ENCODE assay signal across 8 cellular contexts in the genomic region with DNA sequence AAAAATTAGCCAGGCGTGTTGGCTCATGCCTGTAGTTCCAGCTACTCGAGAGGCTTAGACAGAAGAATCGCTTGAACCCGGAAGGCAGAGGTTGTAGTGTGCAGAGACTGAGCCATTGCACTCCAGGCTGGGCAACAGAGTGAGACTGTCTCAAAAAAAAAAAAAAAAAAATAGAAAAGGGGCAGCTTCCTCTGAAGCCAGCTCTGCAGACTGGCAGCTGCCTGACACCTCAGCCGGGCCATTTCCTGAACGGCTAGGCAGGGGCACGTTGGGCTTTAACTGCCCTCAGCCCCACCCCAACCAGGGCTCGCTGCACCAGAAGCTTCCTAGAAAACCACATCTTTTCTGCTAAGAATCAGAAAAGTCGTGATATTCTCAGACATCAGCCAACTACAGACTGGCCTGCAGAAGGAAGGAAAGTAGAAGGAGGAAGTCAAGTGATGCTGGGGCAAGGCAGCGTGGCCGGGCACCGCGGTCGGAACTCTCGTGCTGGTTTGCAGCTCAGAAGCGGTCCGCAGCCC. TPM values are rescaled to one million over a fixed set of nuclear protein-coding genes. Genes with fewer than 3 reads are reported as not detected.
DNase-seq lines count a peak whose midpoint lies in the region; ATAC-seq and TF ChIP-seq lines count a peak whose summit lies in the region.

No MANE protein-coding gene starts in this region.

- TF ChIP-seq CTCF in glutamatergic neuron (IDR thresholded peaks at IDR 0.05; ENCODE audit: partially characterized antibody, unreplicated experiment) (no peak), progenitor cell of endocrine pancreas (IDR thresholded peaks at IDR 0.05; ENCODE audit: unreplicated experiment) (no peak)

- peaks cover 10 to 46% (median 13%) of the 10 kb centered on the region in 4 donors for H3K4me1 Mint-ChIP-seq in CD4-positive, CD25-positive, alpha-beta regulatory T cell
- peaks cover 29% of the 10 kb centered on the region for H3K4me1 Mint-ChIP-seq in activated naive CD8-positive, alpha-beta T cell treated with anti-CD3 and anti-CD28 coated beads, Interleukin-2, amount 50 U/mL, for 24 hours
- H3K4me1 Mint-ChIP-seq in glutamatergic neuron (ENCODE audit: low read depth, unreplicated experiment) (peaks cover 15% of the 10 kb centered on the region), progenitor cell of endocrine pancreas (ENCODE audit: low read depth) (peaks cover 14% of the 10 kb centered on the region)

- H3K9me3 ChIP-seq in CD4-positive, CD25-positive, alpha-beta regulatory T cell (ENCODE audit: control insufficient read depth in 2 of 2, low read length in 2 of 2) = no peaks in the 10 kb centered on the region

- H3K27me3 ChIP-seq in CD4-positive, CD25-positive, alpha-beta regulatory T cell (ENCODE audit: control insufficient read depth, insufficient read depth, low read length) = no peaks in the 10 kb centered on the region

- H3K36me3 ChIP-seq in CD4-positive, CD25-positive, alpha-beta regulatory T cell (ENCODE audit: control insufficient read depth, insufficient read depth, low read length) = no peaks in the 10 kb centered on the region

- peaks cover 28% of the 10 kb centered on the region for H3K4me1 ChIP-seq in CD4-positive, CD25-positive, alpha-beta regulatory T cell (ENCODE audit: control insufficient read depth, insufficient read depth, low read length, poor library complexity, severe bottlenecking)

- peak overlapping the region; percentile 57 to 84 (median 82) for H3K27ac Mint-ChIP-seq in CD4-positive, CD25-positive, alpha-beta regulatory T cell
- H3K27ac Mint-ChIP-seq in activated naive CD8-positive, alpha-beta T cell treated with anti-CD3 and anti-CD28 coated beads, Interleukin-2, amount 50 U/mL, for 24 hours = peak overlapping the region; percentile 80
- H3K27ac Mint-ChIP-seq in glutamatergic neuron (ENCODE audit: unreplicated experiment) (no peak overlapping the region), progenitor cell of endocrine pancreas (no peak overlapping the region)

- peaks cover 5% of the 10 kb centered on the region for H3K36me3 Mint-ChIP-seq in CD4-positive, CD25-positive, alpha-beta regulatory T cell
- H3K36me3 Mint-ChIP-seq in activated naive CD8-positive, alpha-beta T cell treated with anti-CD3 and anti-CD28 coated beads, Interleukin-2, amount 50 U/mL, for 24 hours (ENCODE audit: low read depth) = no peaks in the 10 kb centered on the region
- peaks cover 5% of the 10 kb centered on the region for H3K36me3 Mint-ChIP-seq in glutamatergic neuron (ENCODE audit: unreplicated experiment)
- no peaks in the 10 kb centered on the region for H3K36me3 Mint-ChIP-seq in progenitor cell of endocrine pancreas (ENCODE audit: insufficient read depth)

- H3K4me3 Mint-ChIP-seq in CD4-positive, CD25-positive, alpha-beta regulatory T cell = peak overlapping the region; percentile 66 to 83 (median 78)
- H3K4me3 Mint-ChIP-seq in activated naive CD8-positive, alpha-beta T cell treated with anti-CD3 and anti-CD28 coated beads, Interleukin-2, amount 50 U/mL, for 24 hours = peak overlapping the region; percentile 65
- H3K4me3 Mint-ChIP-seq in glutamatergic neuron (ENCODE audit: unreplicated experiment) = no peak overlapping the region
- no peak overlapping the region for H3K4me3 Mint-ChIP-seq in progenitor cell of endocrine pancreas (ENCODE audit: low read depth)

- ATAC-seq in CD4-positive, CD25-positive, alpha-beta regulatory T cell (ENCODE audit: low read depth in 2 of 2) = peak; percentile 81 to 89
- ATAC-seq in GM21423 (IDR thresholded peaks at IDR 0.05; ENCODE audit: unreplicated experiment) (peak; percentile 74), HG02840 (IDR thresholded peaks at IDR 0.05; ENCODE audit: low FRiP score, unreplicated experiment) (no peak)
- peak; percentile 51 for ATAC-seq in activated naive CD8-positive, alpha-beta T cell treated with anti-CD3 and anti-CD28 coated beads, Interleukin-2, amount 50 U/mL, for 24 hours

- peak overlapping the region; percentile 64 for H3K4me3 ChIP-seq in CD4-positive, CD25-positive, alpha-beta regulatory T cell (ENCODE audit: low read depth, low read length)

- peak overlapping the region; percentile 59 for H3K27ac ChIP-seq in CD4-positive, CD25-positive, alpha-beta regulatory T cell (ENCODE audit: insufficient read depth, low read length, poor library complexity, severe bottlenecking)

- DNase-seq in CD4-positive, CD25-positive, alpha-beta regulatory T cell = peak in 2 of 3 donors; percentile 30 to 96
- DNase-seq in NOMO-1 treated with dmso at 0.1 percent for 144 hours (lab: John Stamatoyannopoulos, UW; ENCODE audit: unreplicated experiment) (peak; percentile 79), glutamatergic neuron (no peak), progenitor cell of endocrine pancreas (ENCODE audit: low spot score, unreplicated experiment) (no peak)
- DNase-seq in activated naive CD8-positive, alpha-beta T cell treated with anti-CD3 and anti-CD28 coated beads, Interleukin-2, amount 50 U/mL, for 24 hours = peak; percentile 52
- DNase-seq in stimulated activated CD4-positive, alpha-beta T cell treated with anti-CD3 and anti-CD28 coated beads, TNF-alpha, amount 100 ng/mL, for 24 hours (ENCODE audit: low read depth in 3 of 3) = peak in 2 of 3 experiments; percentile 15 to 18

- no peaks in the 10 kb centered on the region for H3K27me3 Mint-ChIP-seq in CD4-positive, CD25-positive, alpha-beta regulatory T cell
- H3K27me3 Mint-ChIP-seq in activated naive CD8-positive, alpha-beta T cell treated with anti-CD3 and anti-CD28 coated beads, Interleukin-2, amount 50 U/mL, for 24 hours = no peaks in the 10 kb centered on the region
- H3K27me3 Mint-ChIP-seq in glutamatergic neuron (ENCODE audit: unreplicated experiment) (no peaks in the 10 kb centered on the region), progenitor cell of endocrine pancreas (peaks cover 35% of the 10 kb centered on the region)

- H3K9me3 Mint-ChIP-seq in CD4-positive, CD25-positive, alpha-beta regulatory T cell = peaks cover 0 to 2% (median 0%) of the 10 kb centered on the region in 7 donors
- no peaks in the 10 kb centered on the region for H3K9me3 Mint-ChIP-seq in activated naive CD8-positive, alpha-beta T cell treated with anti-CD3 and anti-CD28 coated beads, Interleukin-2, amount 50 U/mL, for 24 hours
- H3K9me3 Mint-ChIP-seq in glutamatergic neuron (ENCODE audit: unreplicated experiment) (peaks cover 5% of the 10 kb centered on the region), progenitor cell of endocrine pancreas (ENCODE audit: low read depth) (no peaks in the 10 kb centered on the region)

RNA-seq across cellular contexts. Expression of gene PRKAG2, which starts 38.0 kb away (rescaled TPM):
- 43.0 TPM for total RNA-seq in CD4-positive, CD25-positive, alpha-beta regulatory T cell
- 10 to 100 TPM; 19.9 to 26.2 (median 25.9) TPM for polyA plus RNA-seq in CD4-positive, CD25-positive, alpha-beta regulatory T cell
- total RNA-seq in glutamatergic neuron (ENCODE audit: unreplicated experiment) = 24.7 TPM
- 20.6 and 23.4 TPM in 2 replicates for total RNA-seq in progenitor cell of endocrine pancreas

Comparison
In these comparisons a context has a peak if more than half of its experiments do, and no peak if none do; other contexts are left out.
1. DNase-seq: peak in CD4-positive, CD25-positive, alpha-beta regulatory T cell (2 of 3), NOMO-1 treated with dmso at 0.1 percent for 144 hours (single experiment), activated naive CD8-positive, alpha-beta T cell treated with anti-CD3 and anti-CD28 coated beads, Interleukin-2, amount 50 U/mL, for 24 hours (single experiment) and stimulated activated CD4-positive, alpha-beta T cell treated with anti-CD3 and anti-CD28 coated beads, TNF-alpha, amount 100 ng/mL, for 24 hours (2 of 3); none in glutamatergic neuron (single experiment) and progenitor cell of endocrine pancreas (single experiment).
2. H3K27ac Mint-ChIP-seq: peak in CD4-positive, CD25-positive, alpha-beta regulatory T cell (3 of 3) and activated naive CD8-positive, alpha-beta T cell treated with anti-CD3 and anti-CD28 coated beads, Interleukin-2, amount 50 U/mL, for 24 hours (single experiment); none in glutamatergic neuron (single experiment) and progenitor cell of endocrine pancreas (single experiment).
3. H3K4me3 Mint-ChIP-seq: peak in CD4-positive, CD25-positive, alpha-beta regulatory T cell (4 of 4) and activated naive CD8-positive, alpha-beta T cell treated with anti-CD3 and anti-CD28 coated beads, Interleukin-2, amount 50 U/mL, for 24 hours (single experiment); none in glutamatergic neuron (single experiment) and progenitor cell of endocrine pancreas (single experiment).